In the genomic region with DNA sequence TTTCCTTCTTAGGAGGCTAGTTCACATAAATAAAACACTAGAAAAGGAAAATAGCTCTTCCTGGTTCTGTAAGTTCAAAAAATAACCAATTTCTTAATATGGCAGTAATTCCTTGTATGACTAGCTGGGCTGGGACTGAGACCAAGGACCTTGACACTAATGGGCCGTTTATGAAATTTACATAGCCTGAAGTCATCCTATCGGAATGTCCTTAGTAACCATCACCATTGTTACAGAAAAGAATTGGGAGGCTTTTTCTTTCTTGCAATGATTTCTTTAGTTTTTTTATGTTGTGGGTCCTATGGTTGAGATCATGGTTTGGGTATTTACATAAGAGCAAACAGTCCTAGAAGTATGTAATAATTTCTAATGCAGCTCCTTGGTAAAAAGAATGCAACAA, we compare ENCODE assay signal across 15 cellular contexts.
DNase-seq lines count a peak whose midpoint lies in the region; ATAC-seq, FAIRE-seq and TF ChIP-seq lines count a peak whose summit lies in the region.
"Had no signal": no experiment of that assay in that cellular context is flagged by ENCODE, and none has a peak within 500 bp of the region (broad histone marks: within the 10 kb centered on the region; RNA-seq: fewer than 3 reads in every experiment).

No MANE protein-coding gene starts in this region.

- no peaks in the 10 kb centered on the region for H3K9me3 ChIP-seq in endothelial cell of umbilical vein (replicated peaks; ENCODE audit: control insufficient read depth, insufficient read depth, low read length)

- H3K27me3 Mint-ChIP-seq in nephron (ENCODE audit: low read depth): no peaks in the 10 kb centered on the region
- H3K27me3 Mint-ChIP-seq in activated CD4-positive, alpha-beta memory T cell treated with anti-CD3 and anti-CD28 coated beads for 36 hours: peaks cover 2% of the 10 kb centered on the region
- H3K27me3 Mint-ChIP-seq: activated naive CD8-positive, alpha-beta T cell had no signal

- peaks cover 8% of the 10 kb centered on the region for H3K4me1 Mint-ChIP-seq in nephron
- no peaks in the 10 kb centered on the region for H3K4me1 Mint-ChIP-seq in activated CD4-positive, alpha-beta memory T cell treated with anti-CD3 and anti-CD28 coated beads for 36 hours (ENCODE audit: low read depth)

- BruUV-seq in endothelial cell of umbilical vein (replicated peaks; lab: Mats Ljungman, UMichigan): no TSS peak

- FAIRE-seq in RCC 7860 (lab: Jason Lieb, UNC): peak; percentile 16
- FAIRE-seq in endothelial cell of umbilical vein (lab: Jason Lieb, UNC): peak; percentile 80

- no peak overlapping the region for H3K9ac ChIP-seq in endothelial cell of umbilical vein (replicated peaks; ENCODE audit: extremely low read depth, insufficient read depth, low read length)
- H3K9ac ChIP-seq: parathyroid adenoma had no signal

- H3K4me3 Mint-ChIP-seq in nephron: no peak overlapping the region
- no peak overlapping the region for H3K4me3 Mint-ChIP-seq in activated CD4-positive, alpha-beta memory T cell treated with anti-CD3 and anti-CD28 coated beads for 36 hours
- H3K4me3 Mint-ChIP-seq: activated naive CD8-positive, alpha-beta T cell had no signal

- peaks cover 23% of the 10 kb centered on the region for H3K4me1 ChIP-seq in endothelial cell of umbilical vein (ENCODE audit: control insufficient read depth, extremely low read depth, insufficient read depth, low read length)
- H3K4me1 ChIP-seq: parathyroid adenoma had no signal

- H3K4me3 ChIP-seq in endothelial cell of umbilical vein (replicated peaks in 1 of 3; ENCODE audit: insufficient read depth in 1 of 3, low read depth in 1 of 3, low read length in 3 of 3): no peak overlapping the region

- no peaks in the 10 kb centered on the region for H4K20me1 ChIP-seq in endothelial cell of umbilical vein (replicated peaks; ENCODE audit: control insufficient read depth, extremely low read depth, insufficient read depth, low read length)

- intact Hi-C loops in endothelial cell of umbilical vein (cut with micrococcal nuclease): loop anchor here (1.0 to 5.0 kb wide), 3 partner anchors 18 to 89 kb away; a partner anchor contains a TSS
- intact Hi-C loops in activated CD4-positive, alpha-beta memory T cell treated with anti-CD3 and anti-CD28 coated beads for 36 hours (cut with micrococcal nuclease): no loop called here

- H3K36me3 ChIP-seq in endothelial cell of umbilical vein (ENCODE audit: control insufficient read depth in 2 of 2, extremely low read depth in 1 of 2, insufficient read depth in 2 of 2, low read length in 2 of 2): no peaks in the 10 kb centered on the region

- no peak overlapping the region for H3K4me2 ChIP-seq in endothelial cell of umbilical vein (ENCODE audit: insufficient read depth, low read length)

- no peak for ATAC-seq in GM18867 (IDR thresholded peaks at IDR 0.05; ENCODE audit: unreplicated experiment)

- no peak for TF ChIP-seq CTCF in endothelial cell of umbilical vein (IDR thresholded peaks at IDR 0.05; ENCODE audit: extremely low read depth in 1 of 2, insufficient read depth in 1 of 2, low read depth in 1 of 2, low read length in 2 of 2)
- no peak for TF ChIP-seq CTCF in nephron (IDR thresholded peaks at IDR 0.05; ENCODE audit: unreplicated experiment in 3 of 3)

- no peaks in the 10 kb centered on the region for H3K79me2 ChIP-seq in endothelial cell of umbilical vein (ENCODE audit: control insufficient read depth, insufficient read depth, low read length)
- H3K79me2 ChIP-seq: parathyroid adenoma had no signal

- H3K9me1 ChIP-seq in endothelial cell of umbilical vein (replicated peaks; ENCODE audit: control insufficient read depth, extremely low read depth, insufficient read depth, low read length): no peaks in the 10 kb centered on the region

- H3K27ac Mint-ChIP-seq in nephron: peak overlapping the region in 2 of 3 experiments; percentile 11 to 59
- H3K27ac Mint-ChIP-seq in activated CD4-positive, alpha-beta memory T cell treated with anti-CD3 and anti-CD28 coated beads for 36 hours: no peak overlapping the region
- H3K27ac Mint-ChIP-seq: activated naive CD8-positive, alpha-beta T cell had no signal

- H2AFZ ChIP-seq in endothelial cell of umbilical vein (ENCODE audit: low read depth, low read length): no peak overlapping the region
- H2AFZ ChIP-seq: parathyroid adenoma had no signal

- no peaks in the 10 kb centered on the region for H3K9me3 Mint-ChIP-seq in nephron
- H3K9me3 Mint-ChIP-seq in activated CD4-positive, alpha-beta memory T cell treated with anti-CD3 and anti-CD28 coated beads for 36 hours: no peaks in the 10 kb centered on the region

- dilution Hi-C loops in endothelial cell of umbilical vein (cut with MboI; ENCODE audit: extremely low pct_ligation_motif_present, low sequenced_read_pairs): no loop called here

- CTCF ChIA-PET in endothelial cell of umbilical vein (lab: Charles Lee): interaction anchor here (0.6 to 1.6 kb wide), 5 partner anchors 20 to 163 kb away, joined by 3 to 4 read pairs (median 3); no protein-coding TSS in a partner anchor
- CTCF ChIA-PET in activated CD4-positive, alpha-beta memory T cell treated with anti-CD3 and anti-CD28 coated beads for 36 hours (lab: Charles Lee): no interaction called here

- H3K27ac ChIP-seq in endothelial cell of umbilical vein (ENCODE audit: insufficient read depth, low read depth, low read length): peak overlapping the region; percentile 28
- H3K27ac ChIP-seq: C4-2B, parathyroid adenoma had no signal

- POLR2A ChIA-PET in endothelial cell of umbilical vein (lab: Charles Lee): no interaction called here
- POLR2A ChIA-PET in activated CD4-positive, alpha-beta memory T cell treated with anti-CD3 and anti-CD28 coated beads for 36 hours (lab: Charles Lee): no interaction called here

- peak; percentile 82 for DNase-seq in ELR (ENCODE audit: low read depth)
- DNase-seq in RCC 7860 (ENCODE audit: low spot score): peak; percentile 38
- peak; percentile 75 for DNase-seq in endothelial cell of umbilical vein (ENCODE audit: low read depth, low spot score)
- no peak for DNase-seq in retina
- DNase-seq in activated CD4-positive, alpha-beta memory T cell treated with anti-CD3 and anti-CD28 coated beads for 36 hours: no peak
- no peak for DNase-seq in NCI-H2107 (lab: John Stamatoyannopoulos, UW)
- DNase-seq: GF-D8, hippocampal formation, NCI-H345, T-helper 9 cell had no signal

- no peak for TF ChIP-seq POLR2A in endothelial cell of umbilical vein (IDR thresholded peaks at IDR 0.05; ENCODE audit: low read depth, low read length)

- H3K27me3 ChIP-seq in endothelial cell of umbilical vein (ENCODE audit: control insufficient read depth in 2 of 2, insufficient read depth in 2 of 2, low read length in 2 of 2): no peaks in the 10 kb centered on the region

- no peaks in the 10 kb centered on the region for H3K36me3 Mint-ChIP-seq in nephron (ENCODE audit: low read depth)
- H3K36me3 Mint-ChIP-seq in activated CD4-positive, alpha-beta memory T cell treated with anti-CD3 and anti-CD28 coated beads for 36 hours: no peaks in the 10 kb centered on the region
- H3K36me3 Mint-ChIP-seq: activated naive CD8-positive, alpha-beta T cell had no signal

TF ChIP-seq in endothelial cell of umbilical vein, 7 proteins besides CTCF, POLR2A, EP300 and RAD21:
- peak; percentile 53 for TF ChIP-seq JUN (IDR thresholded peaks at IDR 0.05; ENCODE audit: borderline replicate concordance, insufficient read depth, insufficient read length, low read depth)
- no peak for TF ChIP-seq POLR2AphosphoS5 (IDR thresholded peaks at IDR 0.05; ENCODE audit: insufficient read depth, low read depth, low read length)
- TF ChIP-seq FOS (IDR thresholded peaks at IDR 0.05; ENCODE audit: borderline replicate concordance, insufficient read depth, low read length): peak; percentile 8

Comparison
In these comparisons a context has a peak if more than half of its experiments do, and no peak if none do; other contexts are left out.
1. DNase-seq: peak in ELR (single experiment), RCC 7860 (single experiment) and endothelial cell of umbilical vein (single experiment); none in retina (single experiment), activated CD4-positive, alpha-beta memory T cell treated with anti-CD3 and anti-CD28 coated beads for 36 hours (single experiment) and NCI-H2107 (single experiment).